In the genomic region with DNA sequence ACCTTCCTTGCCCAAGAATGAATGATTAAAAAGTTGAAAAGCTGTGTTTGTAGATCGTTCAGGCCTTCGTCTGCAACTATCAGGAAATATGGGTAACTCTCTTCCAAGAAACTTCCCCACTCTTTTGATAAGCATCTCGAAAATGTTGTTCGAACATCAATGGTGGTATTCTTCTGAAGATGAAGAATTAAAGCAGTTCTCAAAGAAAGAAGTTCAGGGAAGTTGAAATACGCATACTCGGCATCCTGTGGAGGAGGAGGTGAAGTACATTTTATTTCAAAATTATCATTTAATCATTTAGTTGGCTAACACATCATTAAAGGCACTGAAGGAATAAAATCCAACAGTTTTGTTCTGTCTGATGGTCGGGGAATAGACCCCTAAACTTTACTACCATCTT, we compare ENCODE assay signal across 13 cellular contexts.
"Had no signal": no experiment of that assay in that cellular context is flagged by ENCODE, and none has a peak within 500 bp of the region (broad histone marks: within the 10 kb centered on the region; RNA-seq: fewer than 3 reads in every experiment).

No MANE protein-coding gene starts in this region.

- H3K4me2 ChIP-seq: neural progenitor cell had no signal

- H3K27me3 ChIP-seq: breast epithelium, neural progenitor cell, ovary, sigmoid colon, stomach had no signal

- H2AFZ ChIP-seq: neural progenitor cell had no signal

- H3K4me1 ChIP-seq: breast epithelium, neural progenitor cell, sigmoid colon, stomach had no signal

- H3K36me3 ChIP-seq: neural progenitor cell, ovary had no signal

- H3K9ac ChIP-seq: neural progenitor cell had no signal

- H3K36me3 Mint-ChIP-seq: neural progenitor cell had no signal

- H3K27ac Mint-ChIP-seq: neural progenitor cell had no signal

- H3K9me3 Mint-ChIP-seq: neural progenitor cell had no signal

- H3K4me3 ChIP-seq: breast epithelium, neural progenitor cell, ovary, sigmoid colon, stomach, thoracic aorta had no signal

- DNase-seq: activated CD4-positive, alpha-beta T cell treated with anti-CD3 and anti-CD28 coated beads for 48 hours; activated CD8-positive, alpha-beta memory T cell treated with anti-CD3 and anti-CD28 coated beads, Interleukin-2, amount 50 U/mL, for 48 hours; activated gamma-delta T cell treated with Interleukin-2 at 50 U/mL for 16 hours; hypothalamus; kidney glomerular epithelial cell; ovary; sigmoid colon; stimulated activated CD4-positive, alpha-beta T cell treated with anti-CD3 and anti-CD28 coated beads, Interleukin-12 subunit alpha, Interleukin-12 subunit beta, amount 100 ng/mL, for 4 hours; stomach had no signal

- H3K27ac ChIP-seq: breast epithelium, neural progenitor cell, ovary, sigmoid colon, stomach, thoracic aorta, VCaP had no signal

- H3K9me3 ChIP-seq: breast epithelium, ovary, sigmoid colon, stomach, thoracic aorta had no signal

- H3K4me3 Mint-ChIP-seq: neural progenitor cell had no signal
